18 cellular contexts compared by ENCODE assay signal in genomic region chr17:11736613-11737289, GRCh38.
"Had no signal": no experiment of that assay in that cellular context is flagged by ENCODE, and none has a peak within 500 bp of the region (broad histone marks: within the 10 kb centered on the region; RNA-seq: fewer than 3 reads in every experiment).

No MANE protein-coding gene starts in this region.

- H3K27me3 ChIP-seq: brain microvascular endothelial cell, testis, upper lobe of right lung had no signal

- H3K27ac Mint-ChIP-seq: activated B cell treated with CpG ODN at 0.5 μM for 24 hours; activated CD4-positive, alpha-beta T cell treated with anti-CD3 and anti-CD28 coated beads, Interleukin-2, amount 10 ng/mL, durations not matched to agents 7 days and 5 days; activated naive CD4-positive, alpha-beta T cell treated with anti-CD3 and anti-CD28 coated beads for 36 hours; activated T-helper 17 cell treated with anti-CD3 and anti-CD28 coated beads, Interleukin-2, amount 50 U/mL, for 72 hours; dendritic cell treated with granulocyte-macrophage colony-stimulating factor and Interleukin-4, amounts not matched to agents 40 ng/mL and 50 ng/mL, for 4 days; endodermal cell; natural killer cell; stimulated activated naive CD8-positive, alpha-beta T cell treated with anti-CD3 and anti-CD28 coated beads, Interleukin-15, Interleukin-2, amounts not matched to agents 100 ng/mL and 50 ng/mL, for 24 hours had no signal

- H3K9me3 Mint-ChIP-seq: activated B cell treated with CpG ODN at 0.5 μM for 24 hours; activated naive CD4-positive, alpha-beta T cell treated with anti-CD3 and anti-CD28 coated beads for 36 hours; activated T-helper 17 cell treated with anti-CD3 and anti-CD28 coated beads, Interleukin-2, amount 50 U/mL, for 72 hours; endodermal cell had no signal

- FAIRE-seq: islet of Langerhans had no signal

- H3K9me3 ChIP-seq: testis, upper lobe of right lung had no signal

- H3K36me3 Mint-ChIP-seq: natural killer cell had no signal

- H3K36me3 ChIP-seq: brain microvascular endothelial cell, upper lobe of right lung had no signal

- DNase-seq: activated B cell treated with CpG ODN at 0.5 μM for 24 hours; activated CD4-positive, alpha-beta T cell treated with anti-CD3 and anti-CD28 coated beads, Interleukin-2, amount 10 ng/mL, durations not matched to agents 7 days and 5 days; activated naive CD4-positive, alpha-beta T cell treated with anti-CD3 and anti-CD28 coated beads for 36 hours; activated T-cell treated with anti-CD3 and anti-CD28 coated beads for 4 hours; brain microvascular endothelial cell; cerebellar nuclear complex; endodermal cell; erythroblast; mammary epithelial cell; natural killer cell; stimulated activated CD4-positive, alpha-beta T cell treated with anti-CD3 and anti-CD28 coated beads, Interleukin-4, amount 100 ng/mL, for 24 hours; testis; upper lobe of right lung had no signal

- H3K27ac ChIP-seq: brain microvascular endothelial cell, testis, upper lobe of right lung had no signal

- H3K27me3 Mint-ChIP-seq: activated B cell treated with CpG ODN at 0.5 μM for 24 hours; activated CD4-positive, alpha-beta T cell treated with anti-CD3 and anti-CD28 coated beads, Interleukin-2, amount 10 ng/mL, durations not matched to agents 7 days and 5 days; activated T-helper 17 cell treated with anti-CD3 and anti-CD28 coated beads, Interleukin-2, amount 50 U/mL, for 72 hours; dendritic cell treated with granulocyte-macrophage colony-stimulating factor and Interleukin-4, amounts not matched to agents 40 ng/mL and 50 ng/mL, for 4 days; stimulated activated naive CD8-positive, alpha-beta T cell treated with anti-CD3 and anti-CD28 coated beads, Interleukin-15, Interleukin-2, amounts not matched to agents 100 ng/mL and 50 ng/mL, for 24 hours had no signal

- H3K4me1 ChIP-seq: testis, upper lobe of right lung had no signal

- H3K4me1 Mint-ChIP-seq: activated B cell treated with CpG ODN at 0.5 μM for 24 hours; activated CD4-positive, alpha-beta T cell treated with anti-CD3 and anti-CD28 coated beads, Interleukin-2, amount 10 ng/mL, durations not matched to agents 7 days and 5 days; activated T-helper 17 cell treated with anti-CD3 and anti-CD28 coated beads, Interleukin-2, amount 50 U/mL, for 72 hours; endodermal cell; natural killer cell had no signal

- ATAC-seq: activated T-helper 17 cell treated with anti-CD3 and anti-CD28 coated beads, Interleukin-2, amount 50 U/mL, for 72 hours; left lobe of liver; natural killer cell; upper lobe of right lung had no signal

- H3K4me3 ChIP-seq: testis, upper lobe of right lung had no signal

- H3K4me3 Mint-ChIP-seq: activated B cell treated with CpG ODN at 0.5 μM for 24 hours; activated CD4-positive, alpha-beta T cell treated with anti-CD3 and anti-CD28 coated beads, Interleukin-2, amount 10 ng/mL, durations not matched to agents 7 days and 5 days; activated naive CD4-positive, alpha-beta T cell treated with anti-CD3 and anti-CD28 coated beads for 36 hours; activated T-helper 17 cell treated with anti-CD3 and anti-CD28 coated beads, Interleukin-2, amount 50 U/mL, for 72 hours; dendritic cell treated with granulocyte-macrophage colony-stimulating factor and Interleukin-4, amounts not matched to agents 40 ng/mL and 50 ng/mL, for 4 days; endodermal cell; natural killer cell; stimulated activated naive CD8-positive, alpha-beta T cell treated with anti-CD3 and anti-CD28 coated beads, Interleukin-15, Interleukin-2, amounts not matched to agents 100 ng/mL and 50 ng/mL, for 24 hours had no signal
